Comparison of ENCODE assay signal across 25 cellular contexts in genomic region chr12:13268606-13269005, GRCh38.
"Had no signal": no experiment of that assay in that cellular context is flagged by ENCODE, and none has a peak within 500 bp of the region (broad histone marks: within the 10 kb centered on the region; RNA-seq: fewer than 3 reads in every experiment).

No MANE protein-coding gene starts in this region.

- H3K36me3 ChIP-seq: esophagus squamous epithelium, heart right ventricle, neutrophil, stomach, tibial artery had no signal

- H3K4me1 ChIP-seq: esophagus squamous epithelium, heart right ventricle, parathyroid adenoma, stomach, tibial artery had no signal

- H3K9me3 ChIP-seq: esophagus squamous epithelium, heart right ventricle, neutrophil, stomach, tibial artery had no signal

- DNase-seq: cerebellar nuclear complex; cortex of kidney; effector memory CD8-positive, alpha-beta T cell; erythroblast; esophagus squamous epithelium; foreskin melanocyte; glutamatergic neuron; heart right ventricle; hippocampal formation; kidney glomerular epithelial cell; left colon; naive thymus-derived CD4-positive, alpha-beta T cell; stimulated activated CD4-positive, alpha-beta T cell treated with anti-CD3 and anti-CD28 coated beads, Interleukin-2, amount 100 ng/mL, for 24 hours; stimulated activated CD4-positive, alpha-beta T cell treated with anti-CD3 and anti-CD28 coated beads, Interleukin-4, amount 100 ng/mL, for 24 hours; stimulated activated naive CD4-positive, alpha-beta T cell treated with Interleukin-2 at 50 U/mL for 16 hours; stomach; tibial artery had no signal

- H3K9me3 Mint-ChIP-seq: effector memory CD8-positive, alpha-beta T cell; naive thymus-derived CD4-positive, alpha-beta T cell; stimulated activated effector memory CD8-positive, alpha-beta T cell treated with anti-CD3 and anti-CD28 coated beads, Interleukin-12 subunit alpha, Interleukin-12 subunit beta, amount 100 ng/mL, for 72 hours had no signal

- H3K27me3 ChIP-seq: tibial artery had no signal

- H3K4me1 Mint-ChIP-seq: stimulated activated effector memory CD8-positive, alpha-beta T cell treated with anti-CD3 and anti-CD28 coated beads, Interleukin-12 subunit alpha, Interleukin-12 subunit beta, amount 100 ng/mL, for 72 hours had no signal

- H3K27ac ChIP-seq: esophagus squamous epithelium, heart right ventricle, neutrophil, parathyroid adenoma, stomach, tibial artery had no signal

- H3K27ac Mint-ChIP-seq: effector memory CD8-positive, alpha-beta T cell; memory B cell; naive thymus-derived CD4-positive, alpha-beta T cell; progenitor cell of endocrine pancreas; stimulated activated effector memory CD8-positive, alpha-beta T cell treated with anti-CD3 and anti-CD28 coated beads, Interleukin-12 subunit alpha, Interleukin-12 subunit beta, amount 100 ng/mL, for 72 hours; type B pancreatic cell had no signal

- H3K36me3 Mint-ChIP-seq: naive thymus-derived CD4-positive, alpha-beta T cell; stimulated activated effector memory CD8-positive, alpha-beta T cell treated with anti-CD3 and anti-CD28 coated beads, Interleukin-12 subunit alpha, Interleukin-12 subunit beta, amount 100 ng/mL, for 72 hours had no signal

- H3K9ac ChIP-seq: parathyroid adenoma had no signal

- H3K4me3 ChIP-seq: esophagus squamous epithelium, heart right ventricle, lung, stomach, tibial artery had no signal

- H3K4me3 Mint-ChIP-seq: effector memory CD8-positive, alpha-beta T cell; memory B cell; naive thymus-derived CD4-positive, alpha-beta T cell; stimulated activated effector memory CD8-positive, alpha-beta T cell treated with anti-CD3 and anti-CD28 coated beads, Interleukin-12 subunit alpha, Interleukin-12 subunit beta, amount 100 ng/mL, for 72 hours; type B pancreatic cell had no signal

- H2AFZ ChIP-seq: parathyroid adenoma had no signal

- ATAC-seq: effector memory CD8-positive, alpha-beta T cell; heart right ventricle; left colon; naive thymus-derived CD4-positive, alpha-beta T cell; sciatic nerve; stimulated activated effector memory CD8-positive, alpha-beta T cell treated with anti-CD3 and anti-CD28 coated beads, Interleukin-12 subunit alpha, Interleukin-12 subunit beta, amount 100 ng/mL, for 72 hours had no signal
